Comparison of ENCODE assay signal across 12 cellular contexts in genomic region chr16:82639263-82639662, GRCh38. TPM values are rescaled to one million over a fixed set of nuclear protein-coding genes. Genes with fewer than 3 reads are reported as not detected.
DNase-seq lines count a peak whose midpoint lies in the region; ATAC-seq, FAIRE-seq and TF ChIP-seq lines count a peak whose summit lies in the region.
"Had no signal": no experiment of that assay in that cellular context is flagged by ENCODE, and none has a peak within 500 bp of the region (broad histone marks: within the 10 kb centered on the region; RNA-seq: fewer than 3 reads in every experiment).

No MANE protein-coding gene starts in this region.

- no peak overlapping the region for H2BK5ac ChIP-seq in neuronal stem cell (ENCODE audit: low read length)

- H2AFZ ChIP-seq in ACC112 (ENCODE audit: low read length, unreplicated experiment) (no peak overlapping the region), neuronal stem cell (ENCODE audit: low read length) (no peak overlapping the region)

- DNase-seq in bronchial epithelial cell (ENCODE audit: low read depth) (peak; percentile 58), neuronal stem cell (ENCODE audit: low spot score) (no peak)
- no peak for DNase-seq in effector CD8-positive, alpha-beta T cell (lab: John Stamatoyannopoulos, UW)
- no peak for DNase-seq in effector memory CD4-positive, alpha-beta T cell
- no peak for DNase-seq in stimulated activated naive CD8-positive, alpha-beta T cell treated with anti-CD3 and anti-CD28 coated beads, Interleukin-15, Interleukin-2, amounts not matched to agents 100 U/mL and 50 U/mL, for 24 hours
- DNase-seq: NCI-H345 had no signal

- H3K4me3 ChIP-seq in ACC112 (ENCODE audit: low read depth, low read length) (no peak overlapping the region), bronchial epithelial cell (ENCODE audit: low read depth, low read length) (no peak overlapping the region), neuronal stem cell (ENCODE audit: low read length in 2 of 2) (no peak overlapping the region)
- no peak overlapping the region for H3K4me3 ChIP-seq in effector memory CD4-positive, alpha-beta T cell (ENCODE audit: insufficient read depth, low read depth, low read length, poor library complexity, severe bottlenecking)
- H3K4me3 ChIP-seq: smooth muscle cell, suprapubic skin had no signal

- no peak overlapping the region for H2AK5ac ChIP-seq in neuronal stem cell (ENCODE audit: low read depth, low read length)

- H2BK12ac ChIP-seq in neuronal stem cell (ENCODE audit: low read length): no peak overlapping the region

- TF ChIP-seq CTCF in bronchial epithelial cell (IDR thresholded peaks at IDR 0.05; ENCODE audit: insufficient read depth, low read length, severe bottlenecking): no peak

- H3K18ac ChIP-seq in neuronal stem cell (ENCODE audit: low read length): peak overlapping the region; percentile 54

- H3K14ac ChIP-seq in neuronal stem cell (ENCODE audit: low read length): no peak overlapping the region

- WGBS in neuronal stem cell (ENCODE audit: extremely low coverage in 2 of 2, insufficient read length in 2 of 2, insufficient replicate concordance in 1 of 2), 2 donors: no CpG with 5 or more reads among the region's 3 CpGs

- H3K4ac ChIP-seq in neuronal stem cell (ENCODE audit: low read length): no peak overlapping the region

- H3K36me3 ChIP-seq in ACC112 (ENCODE audit: insufficient read depth, low read length): no peaks in the 10 kb centered on the region
- no peaks in the 10 kb centered on the region for H3K36me3 ChIP-seq in bronchial epithelial cell (ENCODE audit: control insufficient read depth, insufficient read depth, low read length)
- no peaks in the 10 kb centered on the region for H3K36me3 ChIP-seq in neuronal stem cell (replicated peaks in 1 of 2; ENCODE audit: control insufficient read depth in 2 of 2, insufficient read depth in 2 of 2, low read length in 2 of 2)
- no peaks in the 10 kb centered on the region for H3K36me3 ChIP-seq in effector memory CD4-positive, alpha-beta T cell (ENCODE audit: control insufficient read depth, insufficient read depth, low read length)
- H3K36me3 ChIP-seq: suprapubic skin had no signal

- H3K23ac ChIP-seq in neuronal stem cell (ENCODE audit: low read depth, low read length, poor library complexity): no peak overlapping the region

- no peaks in the 10 kb centered on the region for H3K79me2 ChIP-seq in ACC112 (ENCODE audit: control insufficient read depth, insufficient read depth, low read length, unreplicated experiment)

- no peaks in the 10 kb centered on the region for H3K9me3 ChIP-seq in neuronal stem cell (replicated peaks in 1 of 2; ENCODE audit: control insufficient read depth in 2 of 2, insufficient read depth in 1 of 2, low read depth in 1 of 2, low read length in 2 of 2)
- H3K9me3 ChIP-seq in effector memory CD4-positive, alpha-beta T cell (ENCODE audit: control insufficient read depth, low read length): no peaks in the 10 kb centered on the region
- H3K9me3 ChIP-seq: suprapubic skin had no signal

- H3K9ac ChIP-seq in neuronal stem cell (ENCODE audit: low read depth, low read length, poor library complexity): no peak overlapping the region

- no peaks in the 10 kb centered on the region for H3K79me1 ChIP-seq in neuronal stem cell (ENCODE audit: low read depth, low read length)

- FAIRE-seq in bronchial epithelial cell (lab: Jason Lieb, UNC): no peak

- no peak overlapping the region for H2BK120ac ChIP-seq in neuronal stem cell (ENCODE audit: low read depth, low read length)

- peak; percentile 3 for ATAC-seq in GM19455 (IDR thresholded peaks at IDR 0.05; ENCODE audit: unreplicated experiment)
- no peak for ATAC-seq in stimulated activated naive CD8-positive, alpha-beta T cell treated with anti-CD3 and anti-CD28 coated beads, Interleukin-15, Interleukin-2, amounts not matched to agents 100 U/mL and 50 U/mL, for 24 hours

- H3K4me1 ChIP-seq in ACC112 (ENCODE audit: control insufficient read depth, insufficient read depth, low read length, unreplicated experiment) (peaks cover 33% of the 10 kb centered on the region), neuronal stem cell (ENCODE audit: control insufficient read depth in 2 of 2, insufficient read depth in 1 of 2, low read depth in 1 of 2, low read length in 2 of 2) (no peaks in the 10 kb centered on the region)
- H3K4me1 ChIP-seq in effector memory CD4-positive, alpha-beta T cell (ENCODE audit: control insufficient read depth, insufficient read depth, low read length, poor library complexity, severe bottlenecking): no peaks in the 10 kb centered on the region

- no peaks in the 10 kb centered on the region for H3K27me3 ChIP-seq in ACC112 (ENCODE audit: insufficient read depth, low read length)
- H3K27me3 ChIP-seq in bronchial epithelial cell (ENCODE audit: control insufficient read depth, insufficient read depth, low read length): no peaks in the 10 kb centered on the region
- no peaks in the 10 kb centered on the region for H3K27me3 ChIP-seq in neuronal stem cell (ENCODE audit: control insufficient read depth in 3 of 3, insufficient read depth in 3 of 3, low read depth in 1 of 3, low read length in 3 of 3)
- no peaks in the 10 kb centered on the region for H3K27me3 ChIP-seq in effector memory CD4-positive, alpha-beta T cell (replicated peaks; ENCODE audit: control insufficient read depth, insufficient read depth, low read length, poor library complexity, severe bottlenecking)
- H3K27me3 ChIP-seq: suprapubic skin had no signal

- H3K4me2 ChIP-seq in neuronal stem cell (ENCODE audit: insufficient read depth, low read length, poor library complexity, severe bottlenecking): no peak overlapping the region
- H3K4me2 ChIP-seq: smooth muscle cell had no signal

- peak overlapping the region; percentile 62 for H3K27ac ChIP-seq in ACC112 (ENCODE audit: low read depth, low read length)
- H3K27ac ChIP-seq in neuronal stem cell (replicated peaks; ENCODE audit: low read length): no peak overlapping the region
- no peak overlapping the region for H3K27ac ChIP-seq in effector memory CD4-positive, alpha-beta T cell (ENCODE audit: insufficient read depth, low read length, poor library complexity, severe bottlenecking)
- H3K27ac ChIP-seq: suprapubic skin had no signal

- no peak overlapping the region for H2BK15ac ChIP-seq in neuronal stem cell (ENCODE audit: low read length)

- H4K8ac ChIP-seq in neuronal stem cell (ENCODE audit: low read depth, low read length): no peak overlapping the region

- no peak overlapping the region for H4K91ac ChIP-seq in neuronal stem cell (ENCODE audit: low read depth, low read length, poor library complexity)

RNA-seq across cellular contexts. Expression of gene CDH13, which starts 12.5 kb away (rescaled TPM):
- 23.3 and 31.3 TPM in 2 replicates for total RNA-seq in bronchial epithelial cell
- polyA plus RNA-seq in neuronal stem cell (2013, experiment 1 of 2): 1.0 TPM
- polyA plus RNA-seq in neuronal stem cell (2013, experiment 2 of 2): 0.75 TPM
- total RNA-seq: activated naive CD8-positive, alpha-beta T cell treated with anti-CD3 and anti-CD28 coated beads, Interleukin-2, amount 10 ng/mL, durations not matched to agents 7 days and 5 days; OCI-LY7 had no signal
